In the genomic region with DNA sequence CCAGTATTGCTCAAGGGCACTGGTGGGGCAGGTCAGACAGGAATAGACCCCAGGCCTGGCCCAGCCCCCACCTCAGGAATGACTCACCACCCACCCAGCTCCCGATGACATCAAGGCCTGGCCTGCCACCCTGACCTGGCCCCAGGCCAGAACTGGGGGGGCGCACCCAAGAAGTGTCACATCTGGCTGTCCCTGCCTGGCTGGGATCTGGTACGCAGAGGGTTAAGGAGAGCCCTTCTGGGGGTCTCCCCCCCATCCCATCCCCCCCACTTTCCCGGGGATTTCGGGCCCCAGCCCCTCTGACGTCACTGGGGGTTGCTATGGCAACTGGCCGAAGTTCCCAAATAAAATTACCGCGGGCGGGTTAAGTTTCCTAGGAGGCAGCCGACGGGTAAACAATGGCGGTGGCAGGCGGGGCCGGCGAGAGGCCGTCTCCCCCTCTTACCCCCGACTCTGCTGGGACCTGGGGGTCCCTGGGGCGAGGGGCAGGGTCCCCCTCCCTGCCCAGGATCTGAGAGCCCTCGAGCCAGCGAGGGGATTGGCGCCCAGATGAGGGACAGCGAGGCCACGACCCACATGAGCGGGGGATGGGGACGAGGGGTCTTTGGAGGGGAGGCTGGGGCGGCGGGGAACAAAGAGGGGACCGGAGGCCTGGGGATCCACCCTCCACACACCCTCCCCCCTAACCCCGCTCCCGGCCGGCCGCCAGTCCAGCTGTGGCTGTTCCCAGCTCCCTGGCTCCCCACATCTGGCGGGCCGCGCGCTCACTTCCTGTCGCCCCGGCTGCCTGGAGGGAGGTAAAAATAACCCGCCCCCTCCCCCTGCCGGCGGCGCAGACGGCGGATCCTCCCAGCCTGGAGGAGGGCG, we compare ENCODE assay signal across 1 cellular context.
TF ChIP-seq lines count a peak whose summit lies in the region.

No MANE protein-coding gene starts in this region.

TF ChIP-seq in IMR-90, 13 proteins besides CTCF, POLR2A, EP300 and RAD21:
- TF ChIP-seq MXI1 (IDR thresholded peaks at IDR 0.05; ENCODE audit: borderline replicate concordance, low read depth, low read length) (no peak), ELK1 (IDR thresholded peaks at IDR 0.05; ENCODE audit: borderline replicate concordance, low read depth, low read length) (no peak), USF2 (IDR thresholded peaks at IDR 0.05; ENCODE audit: low read depth, low read length) (no peak), FOS (IDR thresholded peaks at IDR 0.05; ENCODE audit: low read depth, low read length) (peak; percentile 90), CHD1 (IDR thresholded peaks at IDR 0.05; ENCODE audit: low read depth, low read length) (no peak; the same call in none of the 2 replicates), NFE2L2 (IDR thresholded peaks at IDR 0.05; ENCODE audit: low read depth, low read length) (no peak), RCOR1 (IDR thresholded peaks at IDR 0.05; ENCODE audit: insufficient replicate concordance, low read length) (no peak), MAFK (IDR thresholded peaks at IDR 0.05; ENCODE audit: low read depth, low read length) (no peak), RFX5 (IDR thresholded peaks at IDR 0.05; ENCODE audit: low read depth, low read length) (peak; percentile 32; the same call in 1 of the 2 replicates), SMC3 (IDR thresholded peaks at IDR 0.05; ENCODE audit: low read depth, low read length) (0 out of 2 replicates have a peak, but pooled peaks have one; percentile 11), MAZ (IDR thresholded peaks at IDR 0.05; ENCODE audit: borderline replicate concordance, low read depth, low read length) (peak; percentile 94; the same call in 1 of the 2 replicates), CEBPB (IDR thresholded peaks at IDR 0.05; ENCODE audit: low read depth, low read length) (peak; percentile 84), BHLHE40 (IDR thresholded peaks at IDR 0.05; ENCODE audit: low read depth, low read length) (no peak)
TF ChIP-seq in IMR-90: peak in this region for 5.
